In the genomic region with DNA sequence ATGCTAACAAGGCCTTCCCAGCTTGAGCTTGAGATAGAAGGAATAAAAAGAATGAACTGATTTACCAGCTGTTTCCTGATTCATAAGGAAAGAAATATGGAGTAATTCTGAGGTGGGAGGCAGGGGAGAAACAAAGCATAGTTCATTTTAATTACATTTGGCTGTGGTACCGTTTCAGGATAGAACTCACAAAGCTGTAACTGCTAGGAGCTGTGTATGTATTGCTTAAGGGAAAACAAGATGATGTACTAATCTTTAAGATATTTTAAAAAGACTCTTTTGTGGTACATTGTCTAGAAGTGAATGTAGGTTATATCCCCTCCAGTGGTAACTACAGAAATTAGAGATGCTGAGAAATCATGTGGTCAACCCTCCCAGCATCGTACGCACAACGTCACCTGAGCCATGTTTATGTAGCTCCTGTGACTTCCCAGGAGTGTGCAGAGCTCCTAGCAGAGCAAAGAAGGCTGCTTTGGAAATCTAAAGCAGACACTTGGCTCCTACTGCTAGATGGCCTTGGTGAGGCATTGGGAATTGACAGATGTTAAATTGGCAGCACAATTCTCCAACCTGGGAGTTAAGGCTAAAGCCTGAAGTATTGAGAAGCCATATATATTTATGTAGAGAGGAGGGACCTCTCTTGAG, we compare ENCODE assay signal across 14 cellular contexts.
"Had no signal": no experiment of that assay in that cellular context is flagged by ENCODE, and none has a peak within 500 bp of the region (broad histone marks: within the 10 kb centered on the region; RNA-seq: fewer than 3 reads in every experiment).

No MANE protein-coding gene starts in this region.

- H3K9me3 Mint-ChIP-seq: activated T-cell treated with anti-CD3 and anti-CD28 coated beads, Interleukin-2, amount 50 U/mL, for 4 hours; natural killer cell had no signal

- H3K4me3 ChIP-seq: breast epithelium, lung, skin epidermis, thyroid gland had no signal

- DNase-seq: activated CD4-positive, alpha-beta T cell treated with anti-CD3 and anti-CD28 coated beads for 1 hour; activated CD4-positive, alpha-beta T cell treated with anti-CD3 and anti-CD28 coated beads, Interleukin-2, amount 50 U/mL, for 48 hours; activated effector memory CD4-positive, alpha-beta T cell treated with anti-CD3 and anti-CD28 coated beads, Interleukin-2, amount 50 U/mL, for 16 hours; activated T-cell treated with anti-CD3 and anti-CD28 coated beads, Interleukin-2, amount 50 U/mL, for 4 hours; glutamatergic neuron; left cardiac atrium; natural killer cell; occipital lobe; thyroid gland had no signal

- H3K4me3 Mint-ChIP-seq: activated naive CD8-positive, alpha-beta T cell; activated T-cell treated with anti-CD3 and anti-CD28 coated beads, Interleukin-2, amount 50 U/mL, for 4 hours; natural killer cell had no signal

- H3K4me1 Mint-ChIP-seq: natural killer cell had no signal

- H3K27ac Mint-ChIP-seq: activated naive CD8-positive, alpha-beta T cell; natural killer cell had no signal

- H3K36me3 Mint-ChIP-seq: activated naive CD8-positive, alpha-beta T cell; natural killer cell had no signal

- FAIRE-seq: endometrium had no signal
